ENCODE assay signal across 1 cellular context in genomic region chr14:52146504-52146903, GRCh38.
TF ChIP-seq lines count a peak whose summit lies in the region.

No MANE protein-coding gene starts in this region.

TF ChIP-seq in SK-N-SH treated with all-trans-retinoic acid at 6 μM for 48 hours, 23 proteins besides CTCF, POLR2A, EP300 and RAD21 (continued from another document):
- TF ChIP-seq ZNF565 (CRISPR knock-in tag; conservative IDR thresholded peaks at IDR 0.05; ENCODE audit: low read depth), result no peak
TF ChIP-seq in SK-N-SH treated with all-trans-retinoic acid at 6 μM for 48 hours: peak in this region for 0.
